9 cellular contexts compared by ENCODE assay signal in genomic region chrX:151713859-151714258, GRCh38. TPM values are rescaled to one million over a fixed set of nuclear protein-coding genes. Genes with fewer than 3 reads are reported as not detected.
DNase-seq lines count a peak whose midpoint lies in the region; ATAC-seq and TF ChIP-seq lines count a peak whose summit lies in the region.
"Had no signal": no experiment of that assay in that cellular context is flagged by ENCODE, and none has a peak within 500 bp of the region (broad histone marks: within the 10 kb centered on the region; RNA-seq: fewer than 3 reads in every experiment).

No MANE protein-coding gene starts in this region.

- H3K36me3 ChIP-seq in PC-9 (ENCODE audit: low read depth) (no peaks in the 10 kb centered on the region), tibial artery (no peaks in the 10 kb centered on the region)

- peak; percentile 87 for TF ChIP-seq CTCF in PC-9 (conservative IDR thresholded peaks at IDR 0.05)
- TF ChIP-seq CTCF in fibroblast of villous mesenchyme (IDR thresholded peaks at IDR 0.05; ENCODE audit: insufficient read depth, low read depth, low read length), result peak; percentile 38
- no peak for TF ChIP-seq CTCF in tibial artery (IDR thresholded peaks at IDR 0.05)

- H4K20me1 ChIP-seq in PC-9 (ENCODE audit: insufficient read depth), result no peaks in the 10 kb centered on the region

- in situ Hi-C loops in Caki2 (cut with HindIII; ENCODE audit: low pct_unique_long_range_greater_than_20kb, low sequenced_read_pairs), result no loop called here

- H3K4me2 ChIP-seq in PC-9, result 0 out of 2 replicates have a peak overlapping the region, but pooled peaks have one; percentile 11

- no peak for ATAC-seq in GM21619 (IDR thresholded peaks at IDR 0.05; ENCODE audit: unreplicated experiment)
- ATAC-seq: stimulated activated naive CD8-positive, alpha-beta T cell treated with anti-CD3 and anti-CD28 coated beads, Interleukin-15, amount 100 ng/mL, for 72 hours had no signal

- no peak overlapping the region for H3K27ac ChIP-seq in PC-9
- no peak overlapping the region for H3K27ac ChIP-seq in tibial artery

- H3F3A ChIP-seq in PC-9 (ENCODE audit: insufficient read depth, low read depth), result no peaks in the 10 kb centered on the region

- no peaks in the 10 kb centered on the region for H3K79me2 ChIP-seq in PC-9 (ENCODE audit: low read depth)

- H3K27me3 ChIP-seq in PC-9 (ENCODE audit: insufficient read depth, low read depth) (peaks cover 58% of the 10 kb centered on the region), tibial artery (no peaks in the 10 kb centered on the region)

- no peak overlapping the region for H2AFZ ChIP-seq in PC-9

- DNase-seq in Caki2 (ENCODE audit: low read depth), result peak; percentile 1
- peak; percentile 25 for DNase-seq in GM19238 (ENCODE audit: insufficient read length, low spot score)
- DNase-seq in PC-9, result peak; percentile 47 to 49
- peak; percentile 1 for DNase-seq in fibroblast of villous mesenchyme (ENCODE audit: low read depth)
- no peak for DNase-seq in tibial artery
- DNase-seq in GF-D8 (lab: John Stamatoyannopoulos, UW), result no peak
- DNase-seq in OCI-M2 (lab: John Stamatoyannopoulos, UW; ENCODE audit: unreplicated experiment), result no peak

- 0 out of 2 replicates have a peak, but pooled peaks cover 4% of the 10 kb centered on the region for H3K4me1 ChIP-seq in PC-9 (replicated peaks; ENCODE audit: insufficient read depth)
- H3K4me1 ChIP-seq in tibial artery, result no peaks in the 10 kb centered on the region

- no peaks in the 10 kb centered on the region for H3K9me3 ChIP-seq in PC-9 (ENCODE audit: insufficient read depth, low read depth)
- no peaks in the 10 kb centered on the region for H3K9me3 ChIP-seq in tibial artery

- H3K4me3 ChIP-seq in PC-9 (no peak overlapping the region), fibroblast of villous mesenchyme (ENCODE audit: low read depth, low read length) (no peak overlapping the region), tibial artery (no peak overlapping the region)

- intact Hi-C loops in PC-9 (cut with micrococcal nuclease; ENCODE audit: unreplicated experiment), result no loop called here
- intact Hi-C loops in tibial artery (cut with DNase I; ENCODE audit: low total_unique reads), result no loop called here

- POLR2A ChIA-PET in PC-9 (lab: Charles Lee; ENCODE audit: unreplicated experiment), result no interaction called here

- no TSS peak for BruUV-seq in PC-9 (replicated peaks; lab: Mats Ljungman, UMichigan)

- CTCF ChIA-PET in PC-9 (lab: Charles Lee), result no interaction called here

- no peaks in the 10 kb centered on the region for H3K9me2 ChIP-seq in PC-9 (ENCODE audit: insufficient read depth)

RNA-seq across cellular contexts. Expression of gene FATE1, which starts 2.0 kb away (rescaled TPM):
- not detected in 2 replicates for total RNA-seq in Caki2 (2014; rRNA removed; shearing (Covaris generic); ENCODE audit: low replicate concordance)
- total RNA-seq in PC-9 (2021) (not detected in 2 replicates), fibroblast of villous mesenchyme (not detected in 2 replicates)

RNA-seq across cellular contexts. Expression of gene PRRG3, which starts 18.6 kb away (rescaled TPM):
- total RNA-seq in Caki2 (2014; rRNA removed; shearing (Covaris generic); ENCODE audit: low replicate concordance), result not detected in 2 replicates
- not detected in 2 replicates for total RNA-seq in PC-9 (2021)
- not detected in 2 replicates for total RNA-seq in fibroblast of villous mesenchyme

RNA-seq across cellular contexts. Expression of gene CNGA2, which starts 20.7 kb away (rescaled TPM):
- total RNA-seq in Caki2 (2014; rRNA removed; shearing (Covaris generic); ENCODE audit: low replicate concordance), result not detected in 2 replicates
- total RNA-seq in PC-9 (2021) (not detected in 2 replicates), fibroblast of villous mesenchyme (not detected in 2 replicates)

Comparison
In these comparisons a context has a peak if more than half of its experiments do, and no peak if none do; other contexts are left out.
1. DNase-seq: peak in Caki2 (single experiment), GM19238 (single experiment), PC-9 (2 of 2) and fibroblast of villous mesenchyme (single experiment); none in tibial artery (0 of 2), GF-D8 (single experiment) and OCI-M2 (single experiment).
2. CTCF ChIP-seq: peak in PC-9 (single experiment) and fibroblast of villous mesenchyme (single experiment); none in tibial artery (0 of 2).